In genomic region chr12:18750087-18750486, GRCh38 we compare ENCODE assay signal across 21 cellular contexts. TPM values are rescaled to one million over a fixed set of nuclear protein-coding genes. Genes with fewer than 3 reads are reported as not detected.
DNase-seq lines count a peak whose midpoint lies in the region; ATAC-seq and TF ChIP-seq lines count a peak whose summit lies in the region.
"Had no signal": no experiment of that assay in that cellular context is flagged by ENCODE, and none has a peak within 500 bp of the region (broad histone marks: within the 10 kb centered on the region; RNA-seq: fewer than 3 reads in every experiment).

No MANE protein-coding gene starts in this region.

- no peak overlapping the region for H4K5ac ChIP-seq in IMR-90 (ENCODE audit: low read depth, low read length)

- H3K14ac ChIP-seq in IMR-90 (replicated peaks; ENCODE audit: low read depth, low read length) = peak overlapping the region; percentile 72

- CTCF ChIA-PET in IMR-90 (lab: Yijun Ruan, JAX) = interaction anchor here (0.6 kb wide), 2 partner anchors 83 to 101 kb away, joined by 3 to 5 read pairs; no protein-coding TSS in a partner anchor
- CTCF ChIA-PET in naive thymus-derived CD4-positive, alpha-beta T cell (lab: Charles Lee) = no interaction called here

- H3K4me3 Mint-ChIP-seq in naive thymus-derived CD4-positive, alpha-beta T cell = no peak overlapping the region
- H3K4me3 Mint-ChIP-seq: CD14-positive monocyte, WTC11 had no signal

- in situ Hi-C loops in IMR-90 (cut with MboI; ENCODE audit: low sequenced_read_pairs) = no loop called here

- peak overlapping the region; percentile 83 for H2BK120ac ChIP-seq in IMR-90 (ENCODE audit: low read depth, low read length)

- WGBS in IMR-90 (ENCODE audit: extremely low coverage in 2 of 2, insufficient read length in 1 of 2), 2 experiments = no CpG with 5 or more reads among the region's 1 CpG

- H3K23ac ChIP-seq in IMR-90 (ENCODE audit: low read depth, low read length) = 0 out of 2 replicates have a peak overlapping the region, but pooled peaks have one; percentile 28

- H3K27me3 Mint-ChIP-seq in naive thymus-derived CD4-positive, alpha-beta T cell = no peaks in the 10 kb centered on the region

- BruUV-seq in IMR-90 (replicated peaks; lab: Mats Ljungman, UMichigan) = no TSS peak

- H3K18ac ChIP-seq in IMR-90 (ENCODE audit: low read depth, low read length) = peak overlapping the region; percentile 33

- no peaks in the 10 kb centered on the region for H3K4me1 Mint-ChIP-seq in naive thymus-derived CD4-positive, alpha-beta T cell
- H3K4me1 Mint-ChIP-seq: CD14-positive monocyte had no signal

- H3K4me1 ChIP-seq in IMR-90 (ENCODE audit: control insufficient read depth, insufficient read depth, low read length) = peaks cover 21% of the 10 kb centered on the region
- no peaks in the 10 kb centered on the region for H3K4me1 ChIP-seq in naive thymus-derived CD4-positive, alpha-beta T cell (ENCODE audit: control insufficient read depth in 2 of 2, insufficient read depth in 2 of 2, low read length in 2 of 2)
- H3K4me1 ChIP-seq: body of pancreas, Peyer's patch, spleen, uterus had no signal

- H4K8ac ChIP-seq in IMR-90 (ENCODE audit: low read depth in 2 of 2, low read length in 2 of 2) = peak overlapping the region in 1 of 2 experiments; percentile 43; a peak in 1 of 4 replicates

- peaks cover 0 to 6% (median 2%) of the 10 kb centered on the region in 11 donors for H3K9me3 Mint-ChIP-seq in naive thymus-derived CD4-positive, alpha-beta T cell

- H3K9ac ChIP-seq in IMR-90 (ENCODE audit: low read depth, low read length) = no peak overlapping the region

- H3K4ac ChIP-seq in IMR-90 (ENCODE audit: low read depth, low read length) = peak overlapping the region; percentile 76

- H3K36me3 ChIP-seq in IMR-90 (ENCODE audit: control insufficient read depth, insufficient read depth, low read length) = no peaks in the 10 kb centered on the region
- H3K36me3 ChIP-seq in naive thymus-derived CD4-positive, alpha-beta T cell (ENCODE audit: control insufficient read depth in 2 of 3, insufficient read depth in 3 of 3, low read length in 3 of 3) = no peaks in the 10 kb centered on the region
- H3K36me3 ChIP-seq: Peyer's patch, spleen, stomach, uterus had no signal

- no peaks in the 10 kb centered on the region for H4K20me1 ChIP-seq in IMR-90 (ENCODE audit: insufficient read depth, low read length)

- no peaks in the 10 kb centered on the region for H3K79me1 ChIP-seq in IMR-90 (ENCODE audit: low read depth in 1 of 2, low read length in 2 of 2)

- TF ChIP-seq RAD21 in IMR-90 (IDR thresholded peaks at IDR 0.05; ENCODE audit: low read length) = no peak

- H3K4me3 ChIP-seq in IMR-90 (ENCODE audit: insufficient read depth, low read depth, low read length) (no peak overlapping the region), choroid plexus epithelial cell (ENCODE audit: low read depth, low read length) (no peak overlapping the region)
- H3K4me3 ChIP-seq in naive thymus-derived CD4-positive, alpha-beta T cell (ENCODE audit: low read length) = no peak overlapping the region
- H3K4me3 ChIP-seq: body of pancreas, Peyer's patch, spleen, stomach, uterus had no signal

- H2AK9ac ChIP-seq in IMR-90 (replicated peaks; ENCODE audit: low read depth, low read length, poor library complexity) = no peak overlapping the region

- H3K56ac ChIP-seq in IMR-90 (ENCODE audit: extremely low read depth, insufficient read depth, low read length) = no peak overlapping the region

- dilution Hi-C loops in IMR-90 (cut with HindIII; ENCODE audit: low sequenced_read_pairs, unreplicated experiment) = no loop called here

- no peak for ATAC-seq in IMR-90 (ENCODE audit: low read depth)
- no peak for ATAC-seq in naive thymus-derived CD4-positive, alpha-beta T cell
- ATAC-seq: body of pancreas, WTC11 had no signal

- peak overlapping the region; percentile 73; the same call in 1 of the 2 replicates for H4K91ac ChIP-seq in IMR-90 (ENCODE audit: insufficient read depth, low read depth, low read length)

- intact Hi-C loops in IMR-90 (cut with micrococcal nuclease) = no loop called here
- intact Hi-C loops in naive thymus-derived CD4-positive, alpha-beta T cell (cut with micrococcal nuclease) = no loop called here

- TF ChIP-seq CTCF in IMR-90 (conservative IDR thresholded peaks at IDR 0.05; ENCODE audit: low read depth, low read length) = no peak
- TF ChIP-seq CTCF in choroid plexus epithelial cell (conservative IDR thresholded peaks at IDR 0.05; ENCODE audit: low read depth, low read length) = no peak

- H3K36me3 Mint-ChIP-seq in naive thymus-derived CD4-positive, alpha-beta T cell = no peaks in the 10 kb centered on the region
- H3K36me3 Mint-ChIP-seq: CD14-positive monocyte, WTC11 had no signal

- no peaks in the 10 kb centered on the region for H3K9me3 ChIP-seq in IMR-90 (ENCODE audit: control insufficient read depth, insufficient read depth, low read length)
- H3K9me3 ChIP-seq in naive thymus-derived CD4-positive, alpha-beta T cell (ENCODE audit: control insufficient read depth in 2 of 3, low read length in 3 of 3) = no peaks in the 10 kb centered on the region
- H3K9me3 ChIP-seq: body of pancreas, spleen, stomach, uterus had no signal

- DNase-seq in Ammon's horn (ENCODE audit: low spot score) = peak; percentile 4
- peak; percentile 26 for DNase-seq in IMR-90
- peak; percentile 79 for DNase-seq in choroid plexus epithelial cell (ENCODE audit: low read depth)
- DNase-seq in left kidney (ENCODE audit: low read depth, low spot score) = peak; percentile 30
- DNase-seq in stimulated activated naive CD4-positive, alpha-beta T cell treated with Interleukin-2 at 50 U/mL for 16 hours (lab: John Stamatoyannopoulos, UW) = no peak
- DNase-seq in naive thymus-derived CD4-positive, alpha-beta T cell = no peak
- DNase-seq in SKM-1 treated with dmso at 0.1 percent for 144 hours (lab: John Stamatoyannopoulos, UW; ENCODE audit: unreplicated experiment) = no peak
- no peak for DNase-seq in NCI-H1105 treated with DMSO at 0.1 percent for 48 hours (lab: John Stamatoyannopoulos, UW)
- DNase-seq: activated gamma-delta T cell; body of pancreas; effector CD4-positive, alpha-beta T cell; NCI-H524 treated with DMSO at 0.1 percent for 48 hours; Peyer's patch; spleen; stomach; SW 1271; uterus had no signal

- no peak overlapping the region for H3K4me2 ChIP-seq in IMR-90 (ENCODE audit: low read depth, low read length)

- peak overlapping the region; percentile 91 for H2BK20ac ChIP-seq in IMR-90 (ENCODE audit: low read depth, low read length)

- no peaks in the 10 kb centered on the region for H3K27me3 ChIP-seq in IMR-90 (ENCODE audit: control insufficient read depth, insufficient read depth, low read length)
- no peaks in the 10 kb centered on the region for H3K27me3 ChIP-seq in naive thymus-derived CD4-positive, alpha-beta T cell (ENCODE audit: control insufficient read depth in 2 of 2, insufficient read depth in 2 of 2, low read length in 2 of 2)
- H3K27me3 ChIP-seq: body of pancreas, Peyer's patch, spleen, stomach, uterus had no signal

- no peak overlapping the region for H3K27ac ChIP-seq in IMR-90 (ENCODE audit: insufficient read depth, low read length)
- no peak overlapping the region for H3K27ac ChIP-seq in naive thymus-derived CD4-positive, alpha-beta T cell (ENCODE audit: low read depth, low read length)
- H3K27ac ChIP-seq: body of pancreas, HL-60, Peyer's patch, spleen, stomach, uterus had no signal

- peak overlapping the region; percentile 85 for H2AK5ac ChIP-seq in IMR-90 (ENCODE audit: low read depth, low read length)

- H3K27ac Mint-ChIP-seq in naive thymus-derived CD4-positive, alpha-beta T cell = no peak overlapping the region
- H3K27ac Mint-ChIP-seq: CD14-positive monocyte, WTC11 had no signal

- TF ChIP-seq POLR2A in IMR-90 (IDR thresholded peaks at IDR 0.05; ENCODE audit: low read depth, low read length) = no peak

- peaks cover 23% of the 10 kb centered on the region for H3K9me1 ChIP-seq in IMR-90 (ENCODE audit: insufficient read depth, low read length)

- POLR2A ChIA-PET in IMR-90 (lab: Charles Lee; ENCODE audit: unreplicated experiment) = interaction anchor here (0.5 kb wide), 1 partner anchor 577 kb away, joined by 4 read pairs; no protein-coding TSS in a partner anchor
- POLR2A ChIA-PET in naive thymus-derived CD4-positive, alpha-beta T cell (lab: Charles Lee) = no interaction called here

- H2BK15ac ChIP-seq in IMR-90 (ENCODE audit: low read depth, low read length) = peak overlapping the region; percentile 66; the same call in 1 of the 3 replicates

- H2AFZ ChIP-seq in IMR-90 (replicated peaks; ENCODE audit: low read length, poor library complexity) = no peak overlapping the region

- no peak overlapping the region for H2BK5ac ChIP-seq in IMR-90 (ENCODE audit: low read depth, low read length, poor library complexity, severe bottlenecking)

TF ChIP-seq in IMR-90, 13 proteins besides CTCF, POLR2A, EP300 and RAD21 (continues in another document):
- TF ChIP-seq ELK1 (IDR thresholded peaks at IDR 0.05; ENCODE audit: borderline replicate concordance, low read depth, low read length) = no peak
- no peak for TF ChIP-seq USF2 (IDR thresholded peaks at IDR 0.05; ENCODE audit: low read depth, low read length)

RNA-seq across cellular contexts. Expression of gene CAPZA3, which starts 12.2 kb away (rescaled TPM):
- not detected in 2 replicates for total RNA-seq in IMR-90 (2012; rRNA removed)
- not detected in 2 replicates for polyA plus RNA-seq in IMR-90 (2012; rRNA removed)
- not detected in 2 replicates for polyA plus RNA-seq in IMR-90 (2012; cell fraction: cytosol; rRNA removed)
- not detected in 2 replicates for polyA plus RNA-seq in IMR-90 (2012; cell fraction: nucleus; rRNA removed; ENCODE audit: low replicate concordance)
- total RNA-seq in naive thymus-derived CD4-positive, alpha-beta T cell = not detected
- polyA plus RNA-seq in naive thymus-derived CD4-positive, alpha-beta T cell = not detected
- total RNA-seq: body of pancreas, omental fat pad, Peyer's patch, spleen, WTC11 had no signal
- polyA plus RNA-seq: CD14-positive monocyte, spleen had no signal

RNA-seq across cellular contexts. Expression of gene PLCZ1, which starts 12.3 kb away (rescaled TPM):
- not detected in 2 replicates for total RNA-seq in IMR-90 (2012; rRNA removed)
- polyA plus RNA-seq in IMR-90 (2012; rRNA removed) = not detected in 2 replicates
- polyA plus RNA-seq in IMR-90 (2012; cell fraction: cytosol; rRNA removed) = not detected in 2 replicates
- polyA plus RNA-seq in IMR-90 (2012; cell fraction: nucleus; rRNA removed; ENCODE audit: low replicate concordance) = not detected in 2 replicates
- not detected for total RNA-seq in naive thymus-derived CD4-positive, alpha-beta T cell
- polyA plus RNA-seq in naive thymus-derived CD4-positive, alpha-beta T cell = not detected
- total RNA-seq: body of pancreas, omental fat pad, Peyer's patch, spleen, uterus, WTC11 had no signal
- polyA plus RNA-seq: CD14-positive monocyte, spleen, stomach had no signal

Comparison
In these comparisons a context has a peak if more than half of its experiments do, and no peak if none do; other contexts are left out.
1. DNase-seq: peak in Ammon's horn (single experiment), IMR-90 (single experiment), choroid plexus epithelial cell (single experiment) and left kidney (single experiment); none in stimulated activated naive CD4-positive, alpha-beta T cell treated with Interleukin-2 at 50 U/mL for 16 hours (single experiment), naive thymus-derived CD4-positive, alpha-beta T cell (0 of 9), SKM-1 treated with dmso at 0.1 percent for 144 hours (single experiment) and NCI-H1105 treated with DMSO at 0.1 percent for 48 hours (single experiment).